13 cellular contexts compared by ENCODE assay signal in genomic region chr15:70479785-70480184, GRCh38.
DNase-seq lines count a peak whose midpoint lies in the region; ATAC-seq lines count a peak whose summit lies in the region.
"Had no signal": no experiment of that assay in that cellular context is flagged by ENCODE, and none has a peak within 500 bp of the region (broad histone marks: within the 10 kb centered on the region; RNA-seq: fewer than 3 reads in every experiment).

No MANE protein-coding gene starts in this region.

- DNase-seq in activated naive CD4-positive, alpha-beta T cell treated with anti-CD3 and anti-CD28 coated beads, Interleukin-2, amount 50 U/mL, for 72 hours (ENCODE audit: low spot score in 2 of 2), result no peak
- no peak for DNase-seq in activated naive CD4-positive, alpha-beta T cell treated with anti-CD3 and anti-CD28 coated beads for 36 hours
- no peak for DNase-seq in stimulated activated naive CD8-positive, alpha-beta T cell treated with anti-CD3 and anti-CD28 coated beads, Interleukin-15, amount 100 ng/mL, for 72 hours
- no peak for DNase-seq in NCI-H446 (lab: John Stamatoyannopoulos, UW)
- no peak for DNase-seq in NCI-H1105 (lab: John Stamatoyannopoulos, UW)
- DNase-seq in NCI-H526 (lab: John Stamatoyannopoulos, UW), result no peak
- DNase-seq: DMS53, heart right ventricle, NCI-H510A, T1000 had no signal

- H3K9me3 Mint-ChIP-seq in activated naive CD4-positive, alpha-beta T cell treated with anti-CD3 and anti-CD28 coated beads, Interleukin-2, amount 50 U/mL, for 72 hours, result peaks cover 0 to 4% of the 10 kb centered on the region in 2 donors
- H3K9me3 Mint-ChIP-seq in activated naive CD4-positive, alpha-beta T cell treated with anti-CD3 and anti-CD28 coated beads for 36 hours, result no peaks in the 10 kb centered on the region
- no peaks in the 10 kb centered on the region for H3K9me3 Mint-ChIP-seq in activated T-helper 17 cell treated with anti-CD3 and anti-CD28 coated beads, Interleukin-2, amount 50 U/mL, for 72 hours
- H3K9me3 Mint-ChIP-seq in stimulated activated naive CD8-positive, alpha-beta T cell treated with anti-CD3 and anti-CD28 coated beads, Interleukin-15, amount 100 ng/mL, for 72 hours, result peaks cover 0 to 4% of the 10 kb centered on the region in 2 donors

- intact Hi-C loops in activated naive CD4-positive, alpha-beta T cell treated with anti-CD3 and anti-CD28 coated beads for 36 hours (cut with micrococcal nuclease), result loop anchor here (1.0 to 10.0 kb wide), 3 partner anchors 13 to 115 kb away; no protein-coding TSS in a partner anchor

- peaks cover 40% of the 10 kb centered on the region for H3K4me1 Mint-ChIP-seq in activated naive CD4-positive, alpha-beta T cell treated with anti-CD3 and anti-CD28 coated beads for 36 hours (ENCODE audit: low read depth)
- peaks cover 18% of the 10 kb centered on the region for H3K4me1 Mint-ChIP-seq in activated T-helper 17 cell treated with anti-CD3 and anti-CD28 coated beads, Interleukin-2, amount 50 U/mL, for 72 hours
- peaks cover 46% of the 10 kb centered on the region for H3K4me1 Mint-ChIP-seq in stimulated activated naive CD8-positive, alpha-beta T cell treated with anti-CD3 and anti-CD28 coated beads, Interleukin-15, amount 100 ng/mL, for 72 hours

- H3K27me3 Mint-ChIP-seq in activated naive CD4-positive, alpha-beta T cell treated with anti-CD3 and anti-CD28 coated beads for 36 hours (ENCODE audit: low read depth), result peaks cover 18% of the 10 kb centered on the region
- H3K27me3 Mint-ChIP-seq in activated T-helper 17 cell treated with anti-CD3 and anti-CD28 coated beads, Interleukin-2, amount 50 U/mL, for 72 hours, result peaks cover 43% of the 10 kb centered on the region
- H3K27me3 Mint-ChIP-seq in stimulated activated naive CD8-positive, alpha-beta T cell treated with anti-CD3 and anti-CD28 coated beads, Interleukin-15, amount 100 ng/mL, for 72 hours, result peaks cover 65% of the 10 kb centered on the region

- no peak overlapping the region for H3K4me3 Mint-ChIP-seq in activated naive CD4-positive, alpha-beta T cell treated with anti-CD3 and anti-CD28 coated beads for 36 hours
- peak overlapping the region; percentile 56 for H3K4me3 Mint-ChIP-seq in activated T-helper 17 cell treated with anti-CD3 and anti-CD28 coated beads, Interleukin-2, amount 50 U/mL, for 72 hours
- H3K4me3 Mint-ChIP-seq in stimulated activated naive CD8-positive, alpha-beta T cell treated with anti-CD3 and anti-CD28 coated beads, Interleukin-15, amount 100 ng/mL, for 72 hours, result peak overlapping the region; percentile 58 to 61

- peaks cover 5 to 13% of the 10 kb centered on the region in 2 donors for H3K36me3 Mint-ChIP-seq in activated naive CD4-positive, alpha-beta T cell treated with anti-CD3 and anti-CD28 coated beads, Interleukin-2, amount 50 U/mL, for 72 hours
- no peaks in the 10 kb centered on the region for H3K36me3 Mint-ChIP-seq in activated naive CD4-positive, alpha-beta T cell treated with anti-CD3 and anti-CD28 coated beads for 36 hours (ENCODE audit: low read depth)
- peaks cover 6% of the 10 kb centered on the region for H3K36me3 Mint-ChIP-seq in activated T-helper 17 cell treated with anti-CD3 and anti-CD28 coated beads, Interleukin-2, amount 50 U/mL, for 72 hours (ENCODE audit: low read depth)

- ATAC-seq in activated naive CD4-positive, alpha-beta T cell treated with anti-CD3 and anti-CD28 coated beads, Interleukin-2, amount 50 U/mL, for 72 hours, result peak; percentile 17 to 36
- peak; percentile 44 for ATAC-seq in HG03175 (IDR thresholded peaks at IDR 0.05; ENCODE audit: unreplicated experiment)
- ATAC-seq in activated T-helper 17 cell treated with anti-CD3 and anti-CD28 coated beads, Interleukin-2, amount 50 U/mL, for 72 hours (replicated peaks), result peak; percentile 25
- peak; percentile 31 for ATAC-seq in stimulated activated naive CD8-positive, alpha-beta T cell treated with anti-CD3 and anti-CD28 coated beads, Interleukin-15, amount 100 ng/mL, for 72 hours
- ATAC-seq: esophagus mucosa had no signal

- CTCF ChIA-PET in activated naive CD4-positive, alpha-beta T cell treated with anti-CD3 and anti-CD28 coated beads for 36 hours (lab: Charles Lee), result interaction anchor here (1.0 to 4.5 kb wide), 6 partner anchors 9 to 24 kb away, joined by 3 to 28 read pairs (median 5); no protein-coding TSS in a partner anchor

- H3K27ac Mint-ChIP-seq in activated naive CD4-positive, alpha-beta T cell treated with anti-CD3 and anti-CD28 coated beads, Interleukin-2, amount 50 U/mL, for 72 hours, result peak overlapping the region; percentile 27 to 32
- H3K27ac Mint-ChIP-seq in activated naive CD4-positive, alpha-beta T cell treated with anti-CD3 and anti-CD28 coated beads for 36 hours, result no peak overlapping the region
- H3K27ac Mint-ChIP-seq in activated T-helper 17 cell treated with anti-CD3 and anti-CD28 coated beads, Interleukin-2, amount 50 U/mL, for 72 hours, result peak overlapping the region; percentile 72
- peak overlapping the region in 1 of 2 donors; percentile 55 for H3K27ac Mint-ChIP-seq in stimulated activated naive CD8-positive, alpha-beta T cell treated with anti-CD3 and anti-CD28 coated beads, Interleukin-15, amount 100 ng/mL, for 72 hours
